ENCODE assay signal across 7 cellular contexts in genomic region chr11:64334764-64335741, GRCh38. TPM values are rescaled to one million over a fixed set of nuclear protein-coding genes. Genes with fewer than 3 reads are reported as not detected.
DNase-seq lines count a peak whose midpoint lies in the region; ATAC-seq, FAIRE-seq and TF ChIP-seq lines count a peak whose summit lies in the region.

No MANE protein-coding gene starts in this region.

- no peak overlapping the region for H2AFZ ChIP-seq in HepG2 (ENCODE audit: low read length)

- intact Hi-C loops in HepG2 (cut with micrococcal nuclease; ENCODE audit: unreplicated experiment) = no loop called here

- WGBS in HepG2 (ENCODE audit: low lambda C conversion rate) = 11% methylated on average over 12 of the region's 13 CpGs

- no peak for TF ChIP-seq POLR2A in HepG2 (IDR thresholded peaks at IDR 0.05; ENCODE audit: insufficient read depth in 1 of 2, low read depth in 2 of 2, low read length in 2 of 2)

- H3K9me3 ChIP-seq in adipocyte (ENCODE audit: control insufficient read depth, low read length) (no peaks in the 10 kb centered on the region), HepG2 (ENCODE audit: low read length) (no peaks in the 10 kb centered on the region)

- BruUV-seq in HepG2 (replicated peaks; lab: Mats Ljungman, UMichigan) = no TSS peak

- H3K27ac ChIP-seq in HepG2 (ENCODE audit: extremely low read length, insufficient read depth, low read length) = no peak overlapping the region

- H3K36me3 ChIP-seq in adipocyte (ENCODE audit: control insufficient read depth, insufficient read depth, low read length, severe bottlenecking) (no peaks in the 10 kb centered on the region), HepG2 (replicated peaks in 1 of 2; ENCODE audit: control insufficient read depth in 1 of 2, insufficient read depth in 2 of 2, low read length in 2 of 2) (no peaks in the 10 kb centered on the region)

- H3K9ac ChIP-seq in adipocyte (ENCODE audit: low read length) = no peak overlapping the region
- no peak overlapping the region for H3K9ac ChIP-seq in HepG2 (ENCODE audit: insufficient read depth, low read depth, low read length)

- H3K4me1 ChIP-seq in adipocyte (ENCODE audit: control insufficient read depth, insufficient read depth, low read length) (peaks cover 17% of the 10 kb centered on the region), HepG2 (ENCODE audit: insufficient read depth, low read length) (peaks cover 22% of the 10 kb centered on the region)

- no peak for TF ChIP-seq CTCF in HepG2 (CRISPR knock-in tag; IDR thresholded peaks at IDR 0.05)

- H3K4me3 ChIP-seq in adipocyte (ENCODE audit: low read length) (no peak overlapping the region), HepG2 (replicated peaks in 1 of 3; ENCODE audit: insufficient read depth in 1 of 3, low read depth in 2 of 3, low read length in 3 of 3) (no peak overlapping the region)

- TF ChIP-seq RAD21 in HepG2 (CRISPR knock-in tag; IDR thresholded peaks at IDR 0.05) = no peak

- in situ Hi-C loops in HepG2 (cut with HindIII; ENCODE audit: extremely low pct_ligation_motif_present, low pct_unique_long_range_greater_than_20kb) = no loop called here

- no peaks in the 10 kb centered on the region for H4K20me1 ChIP-seq in HepG2 (ENCODE audit: insufficient read depth, low read length)

- ATAC-seq in GM19438 (IDR thresholded peaks at IDR 0.05; ENCODE audit: low read depth, unreplicated experiment) = peak; percentile 69
- peak; percentile 83 for ATAC-seq in HG03354 (IDR thresholded peaks at IDR 0.05; ENCODE audit: poor library complexity, severe bottlenecking, unreplicated experiment)
- ATAC-seq in HepG2 = peak; percentile 74
- no peak for ATAC-seq in GM21526 (IDR thresholded peaks at IDR 0.05; ENCODE audit: low FRiP score, unreplicated experiment)

- peak; percentile 99 for DNase-seq in ELR (ENCODE audit: low read depth)
- DNase-seq in NCI-H510A treated with DMSO at 0.1 percent for 48 hours (lab: John Stamatoyannopoulos, UW) = peak; percentile 89
- peak; percentile 70 for DNase-seq in adipocyte (ENCODE audit: low read depth)
- peak; percentile 85 for DNase-seq in HepG2 (ENCODE audit: low spot score)

- CTCF ChIA-PET in HepG2 (lab: Yijun Ruan, JAX; ENCODE audit: low intra/inter-chr PET ratio, low total read pairs) = no interaction called here

- H3K27me3 ChIP-seq in adipocyte (replicated peaks; ENCODE audit: control insufficient read depth, insufficient read depth, low read length) (no peaks in the 10 kb centered on the region), HepG2 (ENCODE audit: control insufficient read depth in 1 of 2, insufficient read depth in 2 of 2, low read length in 2 of 2) (peaks cover 3 to 21% of the 10 kb centered on the region in 2 experiments; a peak in 4 of 5 replicates)

- POLR2A ChIA-PET in HepG2 (lab: Yijun Ruan, JAX) = interaction anchor here (0.7 to 1.2 kb wide), 2 partner anchors 18 to 25 kb away, joined by 3 to 7 read pairs; partner anchors contain the start of genes PRDX5 and TRMT112

- no peak for FAIRE-seq in HepG2 (lab: Jason Lieb, UNC)

- H3K4me2 ChIP-seq in HepG2 (ENCODE audit: low read depth, low read length) = no peak overlapping the region

- no peak for TF ChIP-seq EP300 in HepG2 (IDR thresholded peaks at IDR 0.05; ENCODE audit: low read depth in 2 of 2, low read length in 2 of 2)
- TF ChIP-seq EP300 in HepG2 (CRISPR knock-in tag; IDR thresholded peaks at IDR 0.05; ENCODE audit: borderline replicate concordance) = no peak

- no peaks in the 10 kb centered on the region for H3K79me2 ChIP-seq in HepG2 (ENCODE audit: insufficient read depth, low read length)

RNA-seq across cellular contexts. Expression of gene CCDC88B, which starts 5.0 kb away (rescaled TPM):
- total RNA-seq in HepG2 (2016; rRNA removed; fragmentation: Illumina TruSeq; extraction: Trizol) = 4.8 and 5.2 TPM in 2 replicates
- total RNA-seq in HepG2 (2016; cell fraction: cytosol; rRNA removed; fragmentation: Illumina TruSeq; extraction: Trizol; ENCODE audit: low read depth) = 0.79 and 2.6 TPM in 2 replicates
- 4.5 and 6.0 TPM in 2 replicates for total RNA-seq in HepG2 (2016; cell fraction: insoluble cytoplasmic fraction; rRNA removed; fragmentation: Illumina TruSeq; extraction: Trizol)
- total RNA-seq in HepG2 (2016; cell fraction: membrane; rRNA removed; fragmentation: Illumina TruSeq; extraction: Trizol) = 2.3 and 3.5 TPM in 2 replicates
- 1.6 and 4.1 TPM in 2 replicates for total RNA-seq in HepG2 (2016; cell fraction: nucleus; rRNA removed; fragmentation: Illumina TruSeq; extraction: Trizol)
- polyA plus RNA-seq in HepG2 (2011; rRNA removed) = 3.6 and 5.2 TPM in 2 replicates
- 3.3 and 7.3 TPM in 2 replicates for polyA plus RNA-seq in HepG2 (2011; cell fraction: cytosol; rRNA removed)
- polyA plus RNA-seq in HepG2 (2011; cell fraction: nucleus; rRNA removed) = 5.2 and 5.4 TPM in 2 replicates
- 3.7 and 4.5 TPM in 2 replicates for polyA plus RNA-seq in HepG2 (2012)
- 2.2 and 3.7 TPM in 2 replicates for polyA plus RNA-seq in HepG2 (2016; cell fraction: cytosol; fragmentation: Illumina TruSeq; extraction: Trizol; ENCODE audit: low read depth)
- polyA plus RNA-seq in HepG2 (2016; cell fraction: insoluble cytoplasmic fraction; fragmentation: Illumina TruSeq; extraction: Trizol; ENCODE audit: low read depth) = 5.2 and 6.7 TPM in 2 replicates
- polyA plus RNA-seq in HepG2 (2016; cell fraction: membrane; fragmentation: Illumina TruSeq; extraction: Trizol; ENCODE audit: low read depth) = 1.4 and 2.3 TPM in 2 replicates
- 3.9 and 4.5 TPM in 2 replicates for polyA plus RNA-seq in HepG2 (2016; cell fraction: nucleus; fragmentation: Illumina TruSeq; extraction: Trizol; ENCODE audit: insufficient read depth, low read depth)
- 2.7 and 7.5 TPM in 2 replicates for polyA minus RNA-seq in HepG2 (2011; rRNA and poly(A)+ RNA removed; ENCODE audit: low replicate concordance)
- polyA minus RNA-seq in HepG2 (2011; cell fraction: cytosol; rRNA and poly(A)+ RNA removed) = 1.1 and 1.8 TPM in 2 replicates
- 1.5 and 3.2 TPM in 2 replicates for polyA minus RNA-seq in HepG2 (2011; cell fraction: nucleus; rRNA and poly(A)+ RNA removed)

RNA-seq across cellular contexts. Expression of gene PRDX5, which starts 17.1 kb away (rescaled TPM):
- 215 and 266 TPM in 2 replicates for total RNA-seq in HepG2 (2016; rRNA removed; fragmentation: Illumina TruSeq; extraction: Trizol)
- 189 and 238 TPM in 2 replicates for total RNA-seq in HepG2 (2016; cell fraction: cytosol; rRNA removed; fragmentation: Illumina TruSeq; extraction: Trizol; ENCODE audit: low read depth)
- 225 and 290 TPM in 2 replicates for total RNA-seq in HepG2 (2016; cell fraction: insoluble cytoplasmic fraction; rRNA removed; fragmentation: Illumina TruSeq; extraction: Trizol)
- 184 and 217 TPM in 2 replicates for total RNA-seq in HepG2 (2016; cell fraction: membrane; rRNA removed; fragmentation: Illumina TruSeq; extraction: Trizol)
- total RNA-seq in HepG2 (2016; cell fraction: nucleus; rRNA removed; fragmentation: Illumina TruSeq; extraction: Trizol) = 61.4 and 65.1 TPM in 2 replicates
- polyA plus RNA-seq in HepG2 (2011; rRNA removed) = 288 and 311 TPM in 2 replicates
- polyA plus RNA-seq in HepG2 (2011; cell fraction: cytosol; rRNA removed) = 480 and 511 TPM in 2 replicates
- 86.1 and 95.5 TPM in 2 replicates for polyA plus RNA-seq in HepG2 (2011; cell fraction: nucleus; rRNA removed)
- 188 and 213 TPM in 2 replicates for polyA plus RNA-seq in HepG2 (2012)
- 258 and 314 TPM in 2 replicates for polyA plus RNA-seq in HepG2 (2016; cell fraction: cytosol; fragmentation: Illumina TruSeq; extraction: Trizol; ENCODE audit: low read depth)
- polyA plus RNA-seq in HepG2 (2016; cell fraction: insoluble cytoplasmic fraction; fragmentation: Illumina TruSeq; extraction: Trizol; ENCODE audit: low read depth) = 351 and 378 TPM in 2 replicates
- 187 and 232 TPM in 2 replicates for polyA plus RNA-seq in HepG2 (2016; cell fraction: membrane; fragmentation: Illumina TruSeq; extraction: Trizol; ENCODE audit: low read depth)
- 155 and 156 TPM in 2 replicates for polyA plus RNA-seq in HepG2 (2016; cell fraction: nucleus; fragmentation: Illumina TruSeq; extraction: Trizol; ENCODE audit: insufficient read depth, low read depth)
- 66.0 and 255 TPM in 2 replicates for polyA minus RNA-seq in HepG2 (2011; rRNA and poly(A)+ RNA removed; ENCODE audit: low replicate concordance)
- 56.2 and 60.1 TPM in 2 replicates for polyA minus RNA-seq in HepG2 (2011; cell fraction: cytosol; rRNA and poly(A)+ RNA removed)
- polyA minus RNA-seq in HepG2 (2011; cell fraction: nucleus; rRNA and poly(A)+ RNA removed) = 17.0 and 18.0 TPM in 2 replicates

RNA-seq across cellular contexts. Expression of gene TRMT112, which starts 17.7 kb away (rescaled TPM):
- total RNA-seq in HepG2 (2016; rRNA removed; fragmentation: Illumina TruSeq; extraction: Trizol) = 409 and 492 TPM in 2 replicates
- total RNA-seq in HepG2 (2016; cell fraction: cytosol; rRNA removed; fragmentation: Illumina TruSeq; extraction: Trizol; ENCODE audit: low read depth) = 143 and 170 TPM in 2 replicates
- total RNA-seq in HepG2 (2016; cell fraction: insoluble cytoplasmic fraction; rRNA removed; fragmentation: Illumina TruSeq; extraction: Trizol) = 431 and 531 TPM in 2 replicates
- total RNA-seq in HepG2 (2016; cell fraction: membrane; rRNA removed; fragmentation: Illumina TruSeq; extraction: Trizol) = 166 and 190 TPM in 2 replicates
- 130 and 144 TPM in 2 replicates for total RNA-seq in HepG2 (2016; cell fraction: nucleus; rRNA removed; fragmentation: Illumina TruSeq; extraction: Trizol)
- polyA plus RNA-seq in HepG2 (2011; rRNA removed) = 151 and 186 TPM in 2 replicates
- 301 and 330 TPM in 2 replicates for polyA plus RNA-seq in HepG2 (2011; cell fraction: cytosol; rRNA removed)
- 78.5 and 80.8 TPM in 2 replicates for polyA plus RNA-seq in HepG2 (2011; cell fraction: nucleus; rRNA removed)
- 233 and 237 TPM in 2 replicates for polyA plus RNA-seq in HepG2 (2012)
- polyA plus RNA-seq in HepG2 (2016; cell fraction: cytosol; fragmentation: Illumina TruSeq; extraction: Trizol; ENCODE audit: low read depth) = 138 and 154 TPM in 2 replicates
- polyA plus RNA-seq in HepG2 (2016; cell fraction: insoluble cytoplasmic fraction; fragmentation: Illumina TruSeq; extraction: Trizol; ENCODE audit: low read depth) = 410 and 435 TPM in 2 replicates
- polyA plus RNA-seq in HepG2 (2016; cell fraction: membrane; fragmentation: Illumina TruSeq; extraction: Trizol; ENCODE audit: low read depth) = 153 and 156 TPM in 2 replicates
- 204 and 210 TPM in 2 replicates for polyA plus RNA-seq in HepG2 (2016; cell fraction: nucleus; fragmentation: Illumina TruSeq; extraction: Trizol; ENCODE audit: insufficient read depth, low read depth)
- polyA minus RNA-seq in HepG2 (2011; rRNA and poly(A)+ RNA removed; ENCODE audit: low replicate concordance) = 77.3 and 151 TPM in 2 replicates
- polyA minus RNA-seq in HepG2 (2011; cell fraction: cytosol; rRNA and poly(A)+ RNA removed) = 51.7 and 73.4 TPM in 2 replicates
- 24.2 and 30.1 TPM in 2 replicates for polyA minus RNA-seq in HepG2 (2011; cell fraction: nucleus; rRNA and poly(A)+ RNA removed)

RNA-seq across cellular contexts. Expression of gene RPS6KA4, which starts 23.9 kb away (rescaled TPM):
- 8.9 and 14.2 TPM in 2 replicates for total RNA-seq in HepG2 (2016; rRNA removed; fragmentation: Illumina TruSeq; extraction: Trizol)
- total RNA-seq in HepG2 (2016; cell fraction: cytosol; rRNA removed; fragmentation: Illumina TruSeq; extraction: Trizol; ENCODE audit: low read depth) = 3.2 and 3.4 TPM in 2 replicates
- 7.2 and 13.5 TPM in 2 replicates for total RNA-seq in HepG2 (2016; cell fraction: insoluble cytoplasmic fraction; rRNA removed; fragmentation: Illumina TruSeq; extraction: Trizol)
- total RNA-seq in HepG2 (2016; cell fraction: membrane; rRNA removed; fragmentation: Illumina TruSeq; extraction: Trizol) = 9.3 and 10.1 TPM in 2 replicates
- 9.5 and 11.5 TPM in 2 replicates for total RNA-seq in HepG2 (2016; cell fraction: nucleus; rRNA removed; fragmentation: Illumina TruSeq; extraction: Trizol)
- polyA plus RNA-seq in HepG2 (2011; rRNA removed) = 8.9 and 12.2 TPM in 2 replicates
- 7.1 and 9.1 TPM in 2 replicates for polyA plus RNA-seq in HepG2 (2011; cell fraction: cytosol; rRNA removed)
- polyA plus RNA-seq in HepG2 (2011; cell fraction: nucleus; rRNA removed) = 37.0 and 38.2 TPM in 2 replicates
- polyA plus RNA-seq in HepG2 (2012) = 5.8 and 12.8 TPM in 2 replicates
- 3.1 and 3.8 TPM in 2 replicates for polyA plus RNA-seq in HepG2 (2016; cell fraction: cytosol; fragmentation: Illumina TruSeq; extraction: Trizol; ENCODE audit: low read depth)
- polyA plus RNA-seq in HepG2 (2016; cell fraction: insoluble cytoplasmic fraction; fragmentation: Illumina TruSeq; extraction: Trizol; ENCODE audit: low read depth) = 10.0 and 10.2 TPM in 2 replicates
- 6.7 and 8.9 TPM in 2 replicates for polyA plus RNA-seq in HepG2 (2016; cell fraction: membrane; fragmentation: Illumina TruSeq; extraction: Trizol; ENCODE audit: low read depth)
- polyA plus RNA-seq in HepG2 (2016; cell fraction: nucleus; fragmentation: Illumina TruSeq; extraction: Trizol; ENCODE audit: insufficient read depth, low read depth) = 19.2 and 21.5 TPM in 2 replicates
- 25.7 and 70.4 TPM in 2 replicates for polyA minus RNA-seq in HepG2 (2011; rRNA and poly(A)+ RNA removed; ENCODE audit: low replicate concordance)
- polyA minus RNA-seq in HepG2 (2011; cell fraction: cytosol; rRNA and poly(A)+ RNA removed) = 8.2 and 8.6 TPM in 2 replicates
- 13.4 and 15.9 TPM in 2 replicates for polyA minus RNA-seq in HepG2 (2011; cell fraction: nucleus; rRNA and poly(A)+ RNA removed)

RNA-seq across cellular contexts. Expression of gene ESRRA, which starts 29.7 kb away (rescaled TPM):
- 28.3 and 36.3 TPM in 2 replicates for total RNA-seq in HepG2 (2016; rRNA removed; fragmentation: Illumina TruSeq; extraction: Trizol)
- total RNA-seq in HepG2 (2016; cell fraction: cytosol; rRNA removed; fragmentation: Illumina TruSeq; extraction: Trizol; ENCODE audit: low read depth) = 21.0 and 23.1 TPM in 2 replicates
- 26.0 and 36.9 TPM in 2 replicates for total RNA-seq in HepG2 (2016; cell fraction: insoluble cytoplasmic fraction; rRNA removed; fragmentation: Illumina TruSeq; extraction: Trizol)
- 46.3 and 50.0 TPM in 2 replicates for total RNA-seq in HepG2 (2016; cell fraction: membrane; rRNA removed; fragmentation: Illumina TruSeq; extraction: Trizol)
- total RNA-seq in HepG2 (2016; cell fraction: nucleus; rRNA removed; fragmentation: Illumina TruSeq; extraction: Trizol) = 18.8 and 23.8 TPM in 2 replicates
- polyA plus RNA-seq in HepG2 (2011; rRNA removed) = 18.1 and 24.3 TPM in 2 replicates
- polyA plus RNA-seq in HepG2 (2011; cell fraction: cytosol; rRNA removed) = 23.6 and 37.4 TPM in 2 replicates
- 31.2 and 32.0 TPM in 2 replicates for polyA plus RNA-seq in HepG2 (2011; cell fraction: nucleus; rRNA removed)
- 15.3 and 20.7 TPM in 2 replicates for polyA plus RNA-seq in HepG2 (2012)
- 15.0 and 16.3 TPM in 2 replicates for polyA plus RNA-seq in HepG2 (2016; cell fraction: cytosol; fragmentation: Illumina TruSeq; extraction: Trizol; ENCODE audit: low read depth)
- polyA plus RNA-seq in HepG2 (2016; cell fraction: insoluble cytoplasmic fraction; fragmentation: Illumina TruSeq; extraction: Trizol; ENCODE audit: low read depth) = 19.1 and 21.1 TPM in 2 replicates
- 25.2 and 26.9 TPM in 2 replicates for polyA plus RNA-seq in HepG2 (2016; cell fraction: membrane; fragmentation: Illumina TruSeq; extraction: Trizol; ENCODE audit: low read depth)
- polyA plus RNA-seq in HepG2 (2016; cell fraction: nucleus; fragmentation: Illumina TruSeq; extraction: Trizol; ENCODE audit: insufficient read depth, low read depth) = 37.3 and 45.3 TPM in 2 replicates
- polyA minus RNA-seq in HepG2 (2011; rRNA and poly(A)+ RNA removed; ENCODE audit: low replicate concordance) = 28.9 and 57.4 TPM in 2 replicates
- 13.1 and 14.8 TPM in 2 replicates for polyA minus RNA-seq in HepG2 (2011; cell fraction: cytosol; rRNA and poly(A)+ RNA removed)
- polyA minus RNA-seq in HepG2 (2011; cell fraction: nucleus; rRNA and poly(A)+ RNA removed) = 10.8 and 12.1 TPM in 2 replicates
